In the genomic region with DNA sequence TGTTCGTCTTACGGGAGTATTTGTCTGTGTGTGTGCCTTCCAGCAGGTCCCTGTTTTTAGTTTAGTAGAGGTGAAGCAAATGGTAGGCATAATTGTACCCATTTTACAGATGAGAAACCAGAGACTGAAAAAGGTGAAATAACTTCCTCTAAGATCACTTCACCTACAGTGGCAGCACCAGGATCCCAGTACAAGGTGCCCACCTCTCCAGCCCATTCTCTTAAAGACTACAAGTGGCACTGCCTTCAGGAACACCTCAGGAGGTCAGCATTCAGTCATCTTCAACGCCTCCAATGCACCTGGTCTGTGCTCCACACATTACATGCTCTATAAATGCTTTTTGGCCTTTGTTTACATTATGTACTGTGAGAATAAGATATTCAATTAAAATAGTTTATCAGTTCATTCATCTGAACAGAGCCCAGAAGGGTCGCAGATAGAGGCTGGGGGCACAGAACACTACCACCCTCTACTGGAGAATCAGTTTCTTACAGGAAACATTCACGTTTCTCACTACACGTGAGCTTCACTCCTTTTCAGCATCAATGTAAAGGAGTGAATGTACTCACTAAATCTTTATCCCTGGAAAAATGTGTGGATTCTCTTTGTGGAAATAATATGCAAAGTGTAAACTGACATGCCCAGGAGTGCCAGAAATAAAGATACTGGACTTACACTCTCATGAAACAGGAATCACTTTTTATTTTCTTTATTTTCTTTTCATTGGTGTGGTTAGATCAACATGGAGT, we compare ENCODE assay signal across 9 cellular contexts. TPM values are rescaled to one million over a fixed set of nuclear protein-coding genes. Genes with fewer than 3 reads are reported as not detected.
DNase-seq lines count a peak whose midpoint lies in the region; ATAC-seq and TF ChIP-seq lines count a peak whose summit lies in the region.
"Had no signal": no experiment of that assay in that cellular context is flagged by ENCODE, and none has a peak within 500 bp of the region (broad histone marks: within the 10 kb centered on the region; RNA-seq: fewer than 3 reads in every experiment).

No MANE protein-coding gene starts in this region.

- CTCF ChIA-PET in RWPE1 (lab: Yijun Ruan, JAX) = interaction anchor here (0.6 to 1.2 kb wide), 12 partner anchors 10 to 232 kb away, joined by 3 to 5 read pairs (median 4); a partner anchor contains a TSS

- ATAC-seq in Right ventricle myocardium inferior (no peak), GM21360 (IDR thresholded peaks at IDR 0.05; ENCODE audit: unreplicated experiment) (no peak)
- ATAC-seq in stimulated activated effector memory CD8-positive, alpha-beta T cell treated with anti-CD3 and anti-CD28 coated beads, Interleukin-12 subunit alpha, Interleukin-12 subunit beta, amount 100 ng/mL, for 72 hours = peak; percentile 40

- H3K36me3 ChIP-seq in cardiac muscle cell = no peaks in the 10 kb centered on the region

- H3K4me3 ChIP-seq in cardiac muscle cell (no peak overlapping the region), fibroblast of villous mesenchyme (ENCODE audit: low read depth, low read length) (no peak overlapping the region)

- DNase-seq in cardiac muscle cell (ENCODE audit: low read depth in 1 of 2, low spot score in 1 of 2) = peak; percentile 36
- DNase-seq in Right ventricle myocardium inferior (ENCODE audit: missing footprints) = no peak
- DNase-seq in RWPE1 (ENCODE audit: low spot score) = peak; percentile 39
- DNase-seq in fibroblast of villous mesenchyme (ENCODE audit: low read depth) = peak; percentile 26
- DNase-seq in stimulated activated effector memory CD8-positive, alpha-beta T cell treated with anti-CD3 and anti-CD28 coated beads, Interleukin-12 subunit alpha, Interleukin-12 subunit beta, amount 100 ng/mL, for 72 hours (ENCODE audit: low spot score in 2 of 2) = no peak
- DNase-seq in ureter (ENCODE audit: low spot score) = no peak
- DNase-seq in middle frontal gyrus (ENCODE audit: extremely low spot score, low spot score) = no peak

- no peaks in the 10 kb centered on the region for H3K27me3 ChIP-seq in cardiac muscle cell

- no peak overlapping the region for H3K4me3 Mint-ChIP-seq in stimulated activated effector memory CD8-positive, alpha-beta T cell treated with anti-CD3 and anti-CD28 coated beads, Interleukin-12 subunit alpha, Interleukin-12 subunit beta, amount 100 ng/mL, for 72 hours
- H3K4me3 Mint-ChIP-seq: activated naive CD8-positive, alpha-beta T cell had no signal

- intact Hi-C loops in Right ventricle myocardium inferior (cut with DNase I) = no loop called here

- H3K4me1 ChIP-seq in cardiac muscle cell (ENCODE audit: low read depth) = peaks cover 17% of the 10 kb centered on the region

- H3K9me3 ChIP-seq in cardiac muscle cell (ENCODE audit: low read depth) = no peaks in the 10 kb centered on the region

- no peaks in the 10 kb centered on the region for H3K4me1 Mint-ChIP-seq in stimulated activated effector memory CD8-positive, alpha-beta T cell treated with anti-CD3 and anti-CD28 coated beads, Interleukin-12 subunit alpha, Interleukin-12 subunit beta, amount 100 ng/mL, for 72 hours

- H3K27ac Mint-ChIP-seq in stimulated activated effector memory CD8-positive, alpha-beta T cell treated with anti-CD3 and anti-CD28 coated beads, Interleukin-12 subunit alpha, Interleukin-12 subunit beta, amount 100 ng/mL, for 72 hours = no peak overlapping the region
- H3K27ac Mint-ChIP-seq: activated naive CD8-positive, alpha-beta T cell had no signal

- H3K27ac ChIP-seq in cardiac muscle cell = no peak overlapping the region
- H3K27ac ChIP-seq in RWPE1 = no peak overlapping the region

- POLR2A ChIA-PET in RWPE1 (lab: Yijun Ruan, JAX; ENCODE audit: low non-redundant PET) = no interaction called here

- TF ChIP-seq CTCF in cardiac muscle cell (IDR thresholded peaks at IDR 0.05; ENCODE audit: low read depth, low read length) (peak; percentile 66), RWPE1 (conservative IDR thresholded peaks at IDR 0.05; ENCODE audit: low read depth) (peak; percentile 62), fibroblast of villous mesenchyme (IDR thresholded peaks at IDR 0.05; ENCODE audit: insufficient read depth, low read depth, low read length) (peak; percentile 69)

- H3K36me3 Mint-ChIP-seq in stimulated activated effector memory CD8-positive, alpha-beta T cell treated with anti-CD3 and anti-CD28 coated beads, Interleukin-12 subunit alpha, Interleukin-12 subunit beta, amount 100 ng/mL, for 72 hours = no peaks in the 10 kb centered on the region
- H3K36me3 Mint-ChIP-seq: activated naive CD8-positive, alpha-beta T cell had no signal

- H3K9me3 Mint-ChIP-seq in stimulated activated effector memory CD8-positive, alpha-beta T cell treated with anti-CD3 and anti-CD28 coated beads, Interleukin-12 subunit alpha, Interleukin-12 subunit beta, amount 100 ng/mL, for 72 hours = no peaks in the 10 kb centered on the region

RNA-seq across cellular contexts. Expression of a gene that starts 45.5 kb away (rescaled TPM):
- 96.1 and 148 TPM in 2 replicates for total RNA-seq in cardiac muscle cell
- 105 and 155 TPM in 2 replicates for polyA plus RNA-seq in cardiac muscle cell
- total RNA-seq in Right ventricle myocardium inferior = 730 TPM
- 10.0 and 18.6 TPM in 2 replicates for total RNA-seq in fibroblast of villous mesenchyme
- total RNA-seq in ureter = 129 TPM

Comparison
In these comparisons a context has a peak if more than half of its experiments do, and no peak if none do; other contexts are left out.
1. DNase-seq: peak in cardiac muscle cell (2 of 2), RWPE1 (single experiment) and fibroblast of villous mesenchyme (single experiment); none in Right ventricle myocardium inferior (single experiment), stimulated activated effector memory CD8-positive, alpha-beta T cell treated with anti-CD3 and anti-CD28 coated beads, Interleukin-12 subunit alpha, Interleukin-12 subunit beta, amount 100 ng/mL, for 72 hours (0 of 2), ureter (single experiment) and middle frontal gyrus (single experiment).
2. Peak in every context shown above with its lines, with median percentiles within 50 percentile points of each other: CTCF ChIP-seq.